Comparison of ENCODE assay signal across 28 cellular contexts in genomic region chr18:31664101-31664500, GRCh38.
"Had no signal": no experiment of that assay in that cellular context is flagged by ENCODE, and none has a peak within 500 bp of the region (broad histone marks: within the 10 kb centered on the region; RNA-seq: fewer than 3 reads in every experiment).

No MANE protein-coding gene starts in this region.

- H3K36me3 Mint-ChIP-seq: stimulated activated effector memory CD8-positive, alpha-beta T cell treated with anti-CD3 and anti-CD28 coated beads, Interleukin-12 subunit alpha, Interleukin-12 subunit beta, amount 100 ng/mL, for 72 hours; stimulated activated memory B cell treated with anti-CD40 and anti-IgM and Interleukin-4, amounts not matched to agents 10 μg/mL and 1 μg/mL and 100 μg/mL, for 72 hours; stimulated activated naive B cell treated with anti-CD40 and anti-IgM and Interleukin-4, amounts not matched to agents 10 μg/mL and 1 μg/mL and 100 μg/mL, for 72 hours had no signal

- DNase-seq: stimulated activated CD4-positive, alpha-beta T cell treated with anti-CD3 and anti-CD28 coated beads, Interleukin-2, amount 100 ng/mL, for 48 hours; stimulated activated CD4-positive, alpha-beta T cell treated with anti-CD3 and anti-CD28 coated beads, Interleukin-4, amount 100 ng/mL, for 1 hour; stimulated activated CD4-positive, alpha-beta T cell treated with anti-CD3 and anti-CD28 coated beads, Interleukin-4, amount 100 ng/mL, for 24 hours; stimulated activated CD4-positive, alpha-beta T cell treated with anti-CD3 and anti-CD28 coated beads, Interleukin-4, amount 100 ng/mL, for 4 hours; stimulated activated CD8-positive, alpha-beta memory T cell treated with anti-CD3 and anti-CD28 coated beads, Interleukin-4, amount 100 ng/mL, for 48 hours; stimulated activated naive B cell treated with anti-CD40 and anti-IgM and Interleukin-4, amounts not matched to agents 10 μg/mL and 1 μg/mL and 100 μg/mL, for 72 hours; stimulated activated naive CD4-positive, alpha-beta T cell; stimulated activated naive CD4-positive, alpha-beta T cell treated with Interleukin-2 at 50 U/mL for 16 hours; stimulated activated naive CD8-positive, alpha-beta T cell treated with anti-CD3 and anti-CD28 coated beads, Interleukin-15, amount 100 ng/mL, for 72 hours; stimulated activated naive CD8-positive, alpha-beta T cell treated with anti-CD3 and anti-CD28 coated beads, Interleukin-15, Interleukin-2, amounts not matched to agents 100 U/mL and 50 U/mL, for 24 hours; stomach; substantia nigra; testis; thyroid gland; tibial artery; transverse colon; trophoblast cell; upper lobe of left lung; upper lobe of right lung; uterus had no signal

- H3K9me3 ChIP-seq: stomach, suprapubic skin, testis, thoracic aorta, thyroid gland, tibial artery, tibial nerve, transverse colon, upper lobe of left lung, upper lobe of right lung, uterus, vagina had no signal

- H3K27ac Mint-ChIP-seq: stimulated activated effector memory CD8-positive, alpha-beta T cell treated with anti-CD3 and anti-CD28 coated beads, Interleukin-12 subunit alpha, Interleukin-12 subunit beta, amount 100 ng/mL, for 72 hours; stimulated activated memory B cell treated with anti-CD40 and anti-IgM and Interleukin-4, amounts not matched to agents 10 μg/mL and 1 μg/mL and 100 μg/mL, for 72 hours; stimulated activated naive B cell treated with anti-CD40 and anti-IgM and Interleukin-4, amounts not matched to agents 10 μg/mL and 1 μg/mL and 100 μg/mL, for 72 hours; stimulated activated naive CD8-positive, alpha-beta T cell treated with anti-CD3 and anti-CD28 coated beads, Interleukin-15, amount 100 ng/mL, for 72 hours; stimulated activated naive CD8-positive, alpha-beta T cell treated with anti-CD3 and anti-CD28 coated beads, Interleukin-15, Interleukin-2, amounts not matched to agents 100 ng/mL and 50 ng/mL, for 24 hours; type B pancreatic cell had no signal

- H3K4me1 ChIP-seq: stomach, suprapubic skin, testis, thyroid gland, tibial artery, tibial nerve, upper lobe of right lung, uterus, vagina had no signal

- H3K27me3 Mint-ChIP-seq: stimulated activated memory B cell treated with anti-CD40 and anti-IgM and Interleukin-4, amounts not matched to agents 10 μg/mL and 1 μg/mL and 100 μg/mL, for 72 hours; stimulated activated naive B cell treated with anti-CD40 and anti-IgM and Interleukin-4, amounts not matched to agents 10 μg/mL and 1 μg/mL and 100 μg/mL, for 72 hours; type B pancreatic cell had no signal

- H3K9me3 Mint-ChIP-seq: stimulated activated effector memory CD8-positive, alpha-beta T cell treated with anti-CD3 and anti-CD28 coated beads, Interleukin-12 subunit alpha, Interleukin-12 subunit beta, amount 100 ng/mL, for 72 hours; stimulated activated naive B cell treated with anti-CD40 and anti-IgM and Interleukin-4, amounts not matched to agents 10 μg/mL and 1 μg/mL and 100 μg/mL, for 72 hours; stimulated activated naive CD8-positive, alpha-beta T cell treated with anti-CD3 and anti-CD28 coated beads, Interleukin-15, amount 100 ng/mL, for 72 hours; stimulated activated naive CD8-positive, alpha-beta T cell treated with anti-CD3 and anti-CD28 coated beads, Interleukin-15, Interleukin-2, amounts not matched to agents 100 ng/mL and 50 ng/mL, for 24 hours; type B pancreatic cell had no signal

- H3K27ac ChIP-seq: stomach, suprapubic skin, testis, thoracic aorta, thyroid gland, tibial artery, tibial nerve, transverse colon, upper lobe of left lung, upper lobe of right lung, uterus, vagina had no signal

- H3K4me3 ChIP-seq: stomach, suprapubic skin, testis, thoracic aorta, thyroid gland, tibial artery, tibial nerve, transverse colon, upper lobe of left lung, upper lobe of right lung, uterus, vagina had no signal

- H3K4me3 Mint-ChIP-seq: stimulated activated effector memory CD8-positive, alpha-beta T cell treated with anti-CD3 and anti-CD28 coated beads, Interleukin-12 subunit alpha, Interleukin-12 subunit beta, amount 100 ng/mL, for 72 hours; stimulated activated memory B cell treated with anti-CD40 and anti-IgM and Interleukin-4, amounts not matched to agents 10 μg/mL and 1 μg/mL and 100 μg/mL, for 72 hours; stimulated activated naive B cell treated with anti-CD40 and anti-IgM and Interleukin-4, amounts not matched to agents 10 μg/mL and 1 μg/mL and 100 μg/mL, for 72 hours; stimulated activated naive CD8-positive, alpha-beta T cell treated with anti-CD3 and anti-CD28 coated beads, Interleukin-15, amount 100 ng/mL, for 72 hours; stimulated activated naive CD8-positive, alpha-beta T cell treated with anti-CD3 and anti-CD28 coated beads, Interleukin-15, Interleukin-2, amounts not matched to agents 100 ng/mL and 50 ng/mL, for 24 hours; type B pancreatic cell had no signal

- H3K27me3 ChIP-seq: stomach, suprapubic skin, testis, thyroid gland, tibial artery, tibial nerve, transverse colon, upper lobe of left lung, upper lobe of right lung, uterus, vagina had no signal

- H3K36me3 ChIP-seq: stomach, suprapubic skin, thoracic aorta, thyroid gland, tibial artery, tibial nerve, transverse colon, upper lobe of left lung, upper lobe of right lung, uterus, vagina had no signal
